In genomic region chr11:86068951-86069407, GRCh38 we compare ENCODE assay signal across 1 cellular context.
A peak's percentile ranks its signal among the peaks of the same experiment; 100 is the strongest.
TF ChIP-seq lines count a peak whose summit lies in the region.

PICALM (minus strand) TSS chr11:86069084; CDS start chr11:86068780, 304 bp downstream.

TF ChIP-seq in GM12878, 131 proteins besides CTCF, POLR2A, EP300 and RAD21 (continued from another document and continues in another):
- TF ChIP-seq, protein P1, sequence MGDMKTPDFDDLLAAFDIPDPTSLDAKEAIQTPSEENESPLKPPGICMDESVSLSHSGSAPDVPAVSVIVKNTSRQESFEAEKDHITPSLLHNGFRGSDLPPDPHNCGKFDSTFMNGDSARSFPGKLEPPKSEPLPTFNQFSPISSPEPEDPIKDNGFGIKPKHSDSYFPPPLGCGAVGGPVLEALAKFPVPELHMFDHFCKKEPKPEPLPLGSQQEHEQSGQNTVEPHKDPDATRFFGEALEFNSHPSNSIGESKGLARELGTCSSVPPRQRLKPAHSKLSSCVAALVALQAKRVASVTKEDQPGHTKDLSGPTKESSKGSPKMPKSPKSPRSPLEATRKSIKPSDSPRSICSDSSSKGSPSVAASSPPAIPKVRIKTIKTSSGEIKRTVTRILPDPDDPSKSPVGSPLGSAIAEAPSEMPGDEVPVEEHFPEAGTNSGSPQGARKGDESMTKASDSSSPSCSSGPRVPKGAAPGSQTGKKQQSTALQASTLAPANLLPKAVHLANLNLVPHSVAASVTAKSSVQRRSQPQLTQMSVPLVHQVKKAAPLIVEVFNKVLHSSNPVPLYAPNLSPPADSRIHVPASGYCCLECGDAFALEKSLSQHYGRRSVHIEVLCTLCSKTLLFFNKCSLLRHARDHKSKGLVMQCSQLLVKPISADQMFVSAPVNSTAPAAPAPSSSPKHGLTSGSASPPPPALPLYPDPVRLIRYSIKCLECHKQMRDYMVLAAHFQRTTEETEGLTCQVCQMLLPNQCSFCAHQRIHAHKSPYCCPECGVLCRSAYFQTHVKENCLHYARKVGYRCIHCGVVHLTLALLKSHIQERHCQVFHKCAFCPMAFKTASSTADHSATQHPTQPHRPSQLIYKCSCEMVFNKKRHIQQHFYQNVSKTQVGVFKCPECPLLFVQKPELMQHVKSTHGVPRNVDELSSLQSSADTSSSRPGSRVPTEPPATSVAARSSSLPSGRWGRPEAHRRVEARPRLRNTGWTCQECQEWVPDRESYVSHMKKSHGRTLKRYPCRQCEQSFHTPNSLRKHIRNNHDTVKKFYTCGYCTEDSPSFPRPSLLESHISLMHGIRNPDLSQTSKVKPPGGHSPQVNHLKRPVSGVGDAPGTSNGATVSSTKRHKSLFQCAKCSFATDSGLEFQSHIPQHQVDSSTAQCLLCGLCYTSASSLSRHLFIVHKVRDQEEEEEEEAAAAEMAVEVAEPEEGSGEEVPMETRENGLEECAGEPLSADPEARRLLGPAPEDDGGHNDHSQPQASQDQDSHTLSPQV (IDR thresholded peaks at IDR 0.05): no peak
- TF ChIP-seq PML (IDR thresholded peaks at IDR 0.05; ENCODE audit: low read length): no peak
- no peak for TF ChIP-seq BCLAF1 (IDR thresholded peaks at IDR 0.05)
- TF ChIP-seq, protein P2, sequence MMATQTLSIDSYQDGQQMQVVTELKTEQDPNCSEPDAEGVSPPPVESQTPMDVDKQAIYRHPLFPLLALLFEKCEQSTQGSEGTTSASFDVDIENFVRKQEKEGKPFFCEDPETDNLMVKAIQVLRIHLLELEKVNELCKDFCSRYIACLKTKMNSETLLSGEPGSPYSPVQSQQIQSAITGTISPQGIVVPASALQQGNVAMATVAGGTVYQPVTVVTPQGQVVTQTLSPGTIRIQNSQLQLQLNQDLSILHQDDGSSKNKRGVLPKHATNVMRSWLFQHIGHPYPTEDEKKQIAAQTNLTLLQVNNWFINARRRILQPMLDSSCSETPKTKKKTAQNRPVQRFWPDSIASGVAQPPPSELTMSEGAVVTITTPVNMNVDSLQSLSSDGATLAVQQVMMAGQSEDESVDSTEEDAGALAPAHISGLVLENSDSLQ (IDR thresholded peaks at IDR 0.05): 0 out of 2 replicates have a peak, but pooled peaks have one; percentile 30
- no peak for TF ChIP-seq SMAD1 (IDR thresholded peaks at IDR 0.05; ENCODE audit: low read depth, partially characterized antibody)
- TF ChIP-seq NR2F1 (conservative IDR thresholded peaks at IDR 0.05): peak; percentile 43
- no peak for TF ChIP-seq DPF2 (IDR thresholded peaks at IDR 0.05)
- no peak for TF ChIP-seq JUNB (IDR thresholded peaks at IDR 0.05)
- peak; percentile 64 for TF ChIP-seq NR2C1 (IDR thresholded peaks at IDR 0.05)
- TF ChIP-seq SIN3A (IDR thresholded peaks at IDR 0.05; ENCODE audit: low read depth, low read length): no peak
- no peak for TF ChIP-seq ZZZ3 (IDR thresholded peaks at IDR 0.05; ENCODE audit: control insufficient read depth, insufficient read length, low read depth)
- no peak for TF ChIP-seq TCF3 (IDR thresholded peaks at IDR 0.05; ENCODE audit: borderline replicate concordance, insufficient read depth, low read depth, low read length)
- TF ChIP-seq, protein P3, sequence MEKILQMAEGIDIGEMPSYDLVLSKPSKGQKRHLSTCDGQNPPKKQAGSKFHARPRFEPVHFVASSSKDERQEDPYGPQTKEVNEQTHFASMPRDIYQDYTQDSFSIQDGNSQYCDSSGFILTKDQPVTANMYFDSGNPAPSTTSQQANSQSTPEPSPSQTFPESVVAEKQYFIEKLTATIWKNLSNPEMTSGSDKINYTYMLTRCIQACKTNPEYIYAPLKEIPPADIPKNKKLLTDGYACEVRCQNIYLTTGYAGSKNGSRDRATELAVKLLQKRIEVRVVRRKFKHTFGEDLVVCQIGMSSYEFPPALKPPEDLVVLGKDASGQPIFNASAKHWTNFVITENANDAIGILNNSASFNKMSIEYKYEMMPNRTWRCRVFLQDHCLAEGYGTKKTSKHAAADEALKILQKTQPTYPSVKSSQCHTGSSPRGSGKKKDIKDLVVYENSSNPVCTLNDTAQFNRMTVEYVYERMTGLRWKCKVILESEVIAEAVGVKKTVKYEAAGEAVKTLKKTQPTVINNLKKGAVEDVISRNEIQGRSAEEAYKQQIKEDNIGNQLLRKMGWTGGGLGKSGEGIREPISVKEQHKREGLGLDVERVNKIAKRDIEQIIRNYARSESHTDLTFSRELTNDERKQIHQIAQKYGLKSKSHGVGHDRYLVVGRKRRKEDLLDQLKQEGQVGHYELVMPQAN (conservative IDR thresholded peaks at IDR 0.05): peak; percentile 37; the same call in 1 of the 2 replicates
- TF ChIP-seq HDAC6 (IDR thresholded peaks at IDR 0.05; ENCODE audit: unreplicated experiment): no peak
- no peak for TF ChIP-seq TCF7 (IDR thresholded peaks at IDR 0.05; ENCODE audit: borderline replicate concordance)
- no peak for TF ChIP-seq ASH2L (IDR thresholded peaks at IDR 0.05; ENCODE audit: borderline replicate concordance, low read depth)
- TF ChIP-seq EED (IDR thresholded peaks at IDR 0.05; ENCODE audit: low read depth): peak; percentile 92
- TF ChIP-seq PAX5 (IDR thresholded peaks at IDR 0.05; ENCODE audit: borderline replicate concordance, low read depth, low read length): no peak
- TF ChIP-seq, protein P4, sequence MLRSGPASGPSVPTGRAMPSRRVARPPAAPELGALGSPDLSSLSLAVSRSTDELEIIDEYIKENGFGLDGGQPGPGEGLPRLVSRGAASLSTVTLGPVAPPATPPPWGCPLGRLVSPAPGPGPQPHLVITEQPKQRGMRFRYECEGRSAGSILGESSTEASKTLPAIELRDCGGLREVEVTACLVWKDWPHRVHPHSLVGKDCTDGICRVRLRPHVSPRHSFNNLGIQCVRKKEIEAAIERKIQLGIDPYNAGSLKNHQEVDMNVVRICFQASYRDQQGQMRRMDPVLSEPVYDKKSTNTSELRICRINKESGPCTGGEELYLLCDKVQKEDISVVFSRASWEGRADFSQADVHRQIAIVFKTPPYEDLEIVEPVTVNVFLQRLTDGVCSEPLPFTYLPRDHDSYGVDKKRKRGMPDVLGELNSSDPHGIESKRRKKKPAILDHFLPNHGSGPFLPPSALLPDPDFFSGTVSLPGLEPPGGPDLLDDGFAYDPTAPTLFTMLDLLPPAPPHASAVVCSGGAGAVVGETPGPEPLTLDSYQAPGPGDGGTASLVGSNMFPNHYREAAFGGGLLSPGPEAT (IDR thresholded peaks at IDR 0.05; ENCODE audit: low read depth): no peak
- no peak for TF ChIP-seq SREBF1 (IDR thresholded peaks at IDR 0.05; ENCODE audit: low read length)
- no peak for TF ChIP-seq CEBPB (IDR thresholded peaks at IDR 0.05; ENCODE audit: borderline replicate concordance in 1 of 2, low read depth in 2 of 2, low read length in 2 of 2)
- no peak for TF ChIP-seq ZSCAN29 (IDR thresholded peaks at IDR 0.05)
- no peak for TF ChIP-seq STAT3 (IDR thresholded peaks at IDR 0.05; ENCODE audit: low read depth, low read length)
- TF ChIP-seq ESRRA (IDR thresholded peaks at IDR 0.05; ENCODE audit: low read length): no peak
- no peak for TF ChIP-seq YBX1 (IDR thresholded peaks at IDR 0.05)
- no peak for TF ChIP-seq BMI1 (IDR thresholded peaks at IDR 0.05; ENCODE audit: borderline replicate concordance)
- TF ChIP-seq CHD1 (IDR thresholded peaks at IDR 0.05; ENCODE audit: low read depth, low read length): no peak
- no peak for TF ChIP-seq NFIC (IDR thresholded peaks at IDR 0.05; ENCODE audit: low read depth, low read length)
- no peak for TF ChIP-seq BCL11A (IDR thresholded peaks at IDR 0.05; ENCODE audit: low read depth, low read length)
- TF ChIP-seq ZNF384 (IDR thresholded peaks at IDR 0.05; ENCODE audit: borderline replicate concordance, low read depth, low read length): no peak
- TF ChIP-seq, protein P5, sequence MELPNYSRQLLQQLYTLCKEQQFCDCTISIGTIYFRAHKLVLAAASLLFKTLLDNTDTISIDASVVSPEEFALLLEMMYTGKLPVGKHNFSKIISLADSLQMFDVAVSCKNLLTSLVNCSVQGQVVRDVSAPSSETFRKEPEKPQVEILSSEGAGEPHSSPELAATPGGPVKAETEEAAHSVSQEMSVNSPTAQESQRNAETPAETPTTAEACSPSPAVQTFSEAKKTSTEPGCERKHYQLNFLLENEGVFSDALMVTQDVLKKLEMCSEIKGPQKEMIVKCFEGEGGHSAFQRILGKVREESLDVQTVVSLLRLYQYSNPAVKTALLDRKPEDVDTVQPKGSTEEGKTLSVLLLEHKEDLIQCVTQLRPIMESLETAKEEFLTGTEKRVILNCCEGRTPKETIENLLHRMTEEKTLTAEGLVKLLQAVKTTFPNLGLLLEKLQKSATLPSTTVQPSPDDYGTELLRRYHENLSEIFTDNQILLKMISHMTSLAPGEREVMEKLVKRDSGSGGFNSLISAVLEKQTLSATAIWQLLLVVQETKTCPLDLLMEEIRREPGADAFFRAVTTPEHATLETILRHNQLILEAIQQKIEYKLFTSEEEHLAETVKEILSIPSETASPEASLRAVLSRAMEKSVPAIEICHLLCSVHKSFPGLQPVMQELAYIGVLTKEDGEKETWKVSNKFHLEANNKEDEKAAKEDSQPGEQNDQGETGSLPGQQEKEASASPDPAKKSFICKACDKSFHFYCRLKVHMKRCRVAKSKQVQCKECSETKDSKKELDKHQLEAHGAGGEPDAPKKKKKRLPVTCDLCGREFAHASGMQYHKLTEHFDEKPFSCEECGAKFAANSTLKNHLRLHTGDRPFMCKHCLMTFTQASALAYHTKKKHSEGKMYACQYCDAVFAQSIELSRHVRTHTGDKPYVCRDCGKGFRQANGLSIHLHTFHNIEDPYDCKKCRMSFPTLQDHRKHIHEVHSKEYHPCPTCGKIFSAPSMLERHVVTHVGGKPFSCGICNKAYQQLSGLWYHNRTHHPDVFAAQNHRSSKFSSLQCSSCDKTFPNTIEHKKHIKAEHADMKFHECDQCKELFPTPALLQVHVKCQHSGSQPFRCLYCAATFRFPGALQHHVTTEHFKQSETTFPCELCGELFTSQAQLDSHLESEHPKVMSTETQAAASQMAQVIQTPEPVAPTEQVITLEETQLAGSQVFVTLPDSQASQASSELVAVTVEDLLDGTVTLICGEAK (IDR thresholded peaks at IDR 0.05; ENCODE audit: borderline replicate concordance): no peak
- no peak for TF ChIP-seq ZNF687 (IDR thresholded peaks at IDR 0.05)
- TF ChIP-seq TARDBP (IDR thresholded peaks at IDR 0.05; ENCODE audit: borderline replicate concordance): no peak
- peak; percentile 89 to 99 for TF ChIP-seq BHLHE40 (IDR thresholded peaks at IDR 0.05; ENCODE audit: borderline replicate concordance in 1 of 2, low read depth in 2 of 2, low read length in 1 of 2)
- no peak for TF ChIP-seq PAX8 (IDR thresholded peaks at IDR 0.05)
- TF ChIP-seq TAF1 (IDR thresholded peaks at IDR 0.05; ENCODE audit: borderline replicate concordance, low read depth, low read length): peak; percentile 63; the same call in 1 of the 2 replicates
- no peak for TF ChIP-seq CBX3 (IDR thresholded peaks at IDR 0.05; ENCODE audit: borderline replicate concordance, low read depth)
- TF ChIP-seq FOS (IDR thresholded peaks at IDR 0.05; ENCODE audit: borderline replicate concordance, extremely low read depth, insufficient read length): no peak
- 0 out of 2 replicates have a peak, but pooled peaks have one; percentile 30 for TF ChIP-seq HCFC1 (IDR thresholded peaks at IDR 0.05; ENCODE audit: low read length)
- peak; percentile 93 for TF ChIP-seq HDGF (IDR thresholded peaks at IDR 0.05)
- no peak for TF ChIP-seq POLR2AphosphoS2 (IDR thresholded peaks at IDR 0.05; ENCODE audit: low read depth, low read length)
- TF ChIP-seq MYC (IDR thresholded peaks at IDR 0.05; ENCODE audit: insufficient read depth, insufficient read length, insufficient replicate concordance, low read length, severe bottlenecking): no peak
- peak; percentile 81 for TF ChIP-seq IKZF1 (conservative IDR thresholded peaks at IDR 0.05)
- TF ChIP-seq MEF2B (IDR thresholded peaks at IDR 0.05; ENCODE audit: partially characterized antibody, poor library complexity, severe bottlenecking): peak; percentile 79
